9 cellular contexts compared by ENCODE assay signal in the genomic region with DNA sequence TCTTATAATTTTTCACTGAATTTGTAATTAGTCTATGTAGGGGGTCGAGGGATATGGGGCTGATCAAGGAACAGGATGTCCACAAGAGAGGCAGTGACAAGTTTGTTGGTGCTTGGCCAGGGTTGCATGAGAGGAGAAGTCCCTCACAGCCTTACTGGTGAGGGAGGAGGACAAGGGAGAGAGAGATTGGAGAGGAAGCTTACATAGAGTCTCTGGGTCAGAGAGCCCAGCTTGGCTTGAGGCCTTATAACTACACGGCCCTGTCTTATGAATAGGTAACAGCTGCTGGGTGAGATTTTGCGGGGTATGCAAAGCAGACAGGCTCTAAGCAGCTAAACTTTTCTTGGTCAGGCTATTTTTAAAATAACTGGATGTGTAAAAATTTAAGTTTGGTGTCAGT.
DNase-seq lines count a peak whose midpoint lies in the region; ATAC-seq lines count a peak whose summit lies in the region.
"Had no signal": no experiment of that assay in that cellular context is flagged by ENCODE, and none has a peak within 500 bp of the region (broad histone marks: within the 10 kb centered on the region; RNA-seq: fewer than 3 reads in every experiment).

No MANE protein-coding gene starts in this region.

- DNase-seq in germinal center (ENCODE audit: low spot score) (peak; percentile 30), NCI-H1417 treated with DMSO at 0.1 percent for 48 hours (lab: John Stamatoyannopoulos, UW) (no peak), NCI-H69 (lab: John Stamatoyannopoulos, UW) (no peak), OCI-M2 (lab: John Stamatoyannopoulos, UW; ENCODE audit: unreplicated experiment) (no peak)
- DNase-seq in stimulated activated CD4-positive, alpha-beta T cell treated with anti-CD3 and anti-CD28 coated beads, Interleukin-4, amount 100 ng/mL, for 1 hour = no peak
- DNase-seq: retina had no signal

- ATAC-seq in GM18520 (IDR thresholded peaks at IDR 0.05; ENCODE audit: unreplicated experiment) (peak; percentile 84), GM21576 (IDR thresholded peaks at IDR 0.05; ENCODE audit: unreplicated experiment) (peak; percentile 96), HG03196 (IDR thresholded peaks at IDR 0.05; ENCODE audit: unreplicated experiment) (peak; percentile 87)
